In the genomic region with DNA sequence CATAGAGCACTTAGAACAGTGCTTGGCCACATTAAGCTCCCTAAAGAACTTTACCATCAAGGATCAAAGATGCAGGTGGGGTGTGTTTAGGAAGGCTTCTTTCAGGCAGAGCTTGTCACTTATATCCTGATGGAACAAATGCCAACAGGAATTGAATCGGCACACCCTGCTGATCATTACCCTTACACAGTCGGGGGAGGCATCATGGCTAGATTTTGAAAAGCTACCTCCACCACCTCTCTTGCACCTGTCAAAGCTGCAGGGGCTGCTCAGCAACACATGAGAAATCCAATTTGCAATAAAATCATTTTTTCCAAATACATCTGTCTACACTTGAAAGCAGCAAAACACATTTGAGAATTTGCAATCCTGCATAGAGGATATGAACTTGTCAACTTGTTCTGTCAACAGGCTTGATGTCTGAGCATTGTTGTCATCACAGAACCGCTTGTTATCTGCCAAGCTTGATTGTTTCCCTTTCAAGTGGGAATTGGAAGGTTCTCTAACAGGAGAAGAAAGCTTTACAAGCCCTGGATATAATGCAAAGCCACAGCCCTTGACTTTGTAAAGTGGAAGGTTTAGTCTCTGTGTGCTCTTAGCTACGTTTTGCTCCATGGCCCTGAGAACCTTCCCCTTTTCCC, we compare ENCODE assay signal across 18 cellular contexts.
"Had no signal": no experiment of that assay in that cellular context is flagged by ENCODE, and none has a peak within 500 bp of the region (broad histone marks: within the 10 kb centered on the region; RNA-seq: fewer than 3 reads in every experiment).

No MANE protein-coding gene starts in this region.

- H3K27me3 ChIP-seq: gastrocnemius medialis, suprapubic skin had no signal

- DNase-seq: activated naive CD4-positive, alpha-beta T cell; activated T-cell treated with anti-CD3 and anti-CD28 coated beads for 4 hours; aorta; erythroblast; gastrocnemius medialis; left colon; mucosa of descending colon; naive thymus-derived CD8-positive, alpha-beta T cell; stimulated activated CD4-positive, alpha-beta T cell treated with anti-CD3 and anti-CD28 coated beads, Interleukin-15, amount 100 ng/mL, for 24 hours; stimulated activated CD4-positive, alpha-beta T cell treated with anti-CD3 and anti-CD28 coated beads, Interleukin-4, amount 100 ng/mL, for 4 hours; stimulated activated CD8-positive, alpha-beta memory T cell treated with anti-CD3 and anti-CD28 coated beads, Interleukin-4, amount 100 ng/mL, for 48 hours; stimulated activated naive CD4-positive, alpha-beta T cell treated with Interleukin-2 at 50 U/mL for 16 hours; T-helper 1 cell; T1000 had no signal

- H3K9me3 Mint-ChIP-seq: naive thymus-derived CD8-positive, alpha-beta T cell; type B pancreatic cell had no signal

- H3K27ac Mint-ChIP-seq: naive thymus-derived CD8-positive, alpha-beta T cell; type B pancreatic cell had no signal

- H3K27me3 Mint-ChIP-seq: type B pancreatic cell had no signal

- H3K4me1 Mint-ChIP-seq: naive thymus-derived CD8-positive, alpha-beta T cell had no signal

- H3K4me3 Mint-ChIP-seq: naive thymus-derived CD8-positive, alpha-beta T cell; type B pancreatic cell had no signal

- H3K36me3 Mint-ChIP-seq: naive thymus-derived CD8-positive, alpha-beta T cell; type B pancreatic cell had no signal

- ATAC-seq: activated CD4-positive, CD25-positive, alpha-beta regulatory T cell treated with anti-CD3 and anti-CD28 coated beads, Interleukin-2, amount 50 U/mL, for 24 hours; gastrocnemius medialis; left colon; mucosa of descending colon; naive thymus-derived CD8-positive, alpha-beta T cell had no signal

- H3K9me3 ChIP-seq: gastrocnemius medialis, mucosa of descending colon, suprapubic skin had no signal

- H3K4me1 ChIP-seq: gastrocnemius medialis, suprapubic skin had no signal

- H3K27ac ChIP-seq: gastrocnemius medialis, skin epidermis, suprapubic skin had no signal

- H3K4me3 ChIP-seq: gastrocnemius medialis, mucosa of descending colon, skin epidermis, suprapubic skin had no signal

- H3K36me3 ChIP-seq: gastrocnemius medialis, suprapubic skin had no signal
